Comparison of ENCODE assay signal across 10 cellular contexts in the genomic region with DNA sequence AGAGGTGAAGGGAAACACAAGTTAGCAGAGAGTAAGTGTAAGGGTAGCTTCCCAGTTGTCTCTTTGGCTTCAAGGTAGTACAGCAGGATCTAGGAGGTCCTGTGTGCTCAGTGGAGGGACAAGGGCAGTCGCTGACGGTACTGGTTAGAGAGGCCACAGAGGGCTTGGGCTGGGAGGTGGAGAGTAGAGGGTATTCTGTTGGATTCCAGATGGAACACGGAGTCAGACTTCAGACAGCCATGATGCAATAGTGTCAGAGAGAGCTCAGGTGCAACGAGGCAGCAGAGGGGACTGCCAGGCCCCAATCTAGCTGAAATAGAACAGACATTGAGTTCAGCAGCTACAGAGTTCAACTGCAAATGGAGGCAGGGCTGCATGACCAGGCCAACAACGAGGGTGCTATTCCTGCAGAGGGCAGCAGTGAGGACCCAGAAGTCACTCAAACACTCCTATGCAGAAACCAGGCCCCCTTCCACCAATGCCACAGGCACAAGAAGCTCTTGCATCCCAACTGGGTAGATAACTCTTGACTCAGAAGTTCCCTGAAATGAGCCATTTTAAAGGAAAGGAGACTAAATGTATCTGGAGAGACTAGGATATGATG.
A peak's percentile ranks its signal among the peaks of the same experiment; 100 is the strongest.
DNase-seq lines count a peak whose midpoint lies in the region; ATAC-seq and TF ChIP-seq lines count a peak whose summit lies in the region.
"Had no signal": no experiment of that assay in that cellular context is flagged by ENCODE, and none has a peak within 500 bp of the region (broad histone marks: within the 10 kb centered on the region; RNA-seq: fewer than 3 reads in every experiment).

No MANE protein-coding gene starts in this region.

- H3K27ac Mint-ChIP-seq in endothelial cell (ENCODE audit: unreplicated experiment): no peak overlapping the region

- peaks cover 4% of the 10 kb centered on the region for H3K27me3 Mint-ChIP-seq in endothelial cell (ENCODE audit: unreplicated experiment)

- no peak overlapping the region for H3K4me3 Mint-ChIP-seq in endothelial cell (ENCODE audit: unreplicated experiment)

- H3K36me3 Mint-ChIP-seq in endothelial cell (ENCODE audit: low read depth, unreplicated experiment): no peaks in the 10 kb centered on the region

- no peaks in the 10 kb centered on the region for H3K9me3 Mint-ChIP-seq in endothelial cell (ENCODE audit: unreplicated experiment)

- DNase-seq in COLO668 (lab: John Stamatoyannopoulos, UW; ENCODE audit: unreplicated experiment) (peak; percentile 18), HuH-7 (ENCODE audit: low spot score) (peak; percentile 57), endothelial cell (ENCODE audit: low spot score) (peak; percentile 61), NCI-H2081 (lab: John Stamatoyannopoulos, UW) (no peak), NCI-H2171 treated with DMSO at 0.1 percent for 48 hours (lab: John Stamatoyannopoulos, UW) (no peak)
- DNase-seq: heart right ventricle, NCI-H187 had no signal

- peak; percentile 27 for TF ChIP-seq CTCF in endothelial cell (IDR thresholded peaks at IDR 0.05; ENCODE audit: unreplicated experiment)

- peak; percentile 65 for ATAC-seq in GM19035 (IDR thresholded peaks at IDR 0.05; ENCODE audit: unreplicated experiment)
- no peak for ATAC-seq in HG03457 (IDR thresholded peaks at IDR 0.05; ENCODE audit: unreplicated experiment)
- no peak for ATAC-seq in GM21447 (IDR thresholded peaks at IDR 0.05; ENCODE audit: unreplicated experiment)

- H3K4me1 Mint-ChIP-seq in endothelial cell (ENCODE audit: unreplicated experiment): no peaks in the 10 kb centered on the region

Comparison
In these comparisons a context has a peak if more than half of its experiments do, and no peak if none do; other contexts are left out.
1. DNase-seq: peak in COLO668 (single experiment), HuH-7 (single experiment) and endothelial cell (single experiment); none in NCI-H2081 (0 of 2) and NCI-H2171 treated with DMSO at 0.1 percent for 48 hours (single experiment).